In the genomic region with DNA sequence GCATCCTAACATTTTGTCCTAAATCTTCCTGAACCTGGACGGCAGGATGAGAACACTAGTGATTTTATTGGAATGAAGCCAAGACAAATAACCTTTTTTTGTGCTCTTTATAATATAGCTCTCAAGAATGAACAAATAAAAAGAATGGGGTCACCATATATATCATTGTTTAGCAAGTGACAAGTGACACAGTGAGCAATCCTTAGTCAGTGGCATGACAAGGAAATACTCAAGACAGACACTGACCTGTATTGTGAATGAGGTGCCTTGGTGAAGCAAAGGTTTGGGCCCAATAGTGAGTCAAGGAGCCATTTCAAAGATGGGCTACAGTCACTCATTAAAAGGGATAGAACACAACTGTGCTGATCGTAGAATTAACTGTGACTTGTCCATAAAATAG, we compare ENCODE assay signal across 22 cellular contexts. TPM values are rescaled to one million over a fixed set of nuclear protein-coding genes. Genes with fewer than 3 reads are reported as not detected.
"Had no signal": no experiment of that assay in that cellular context is flagged by ENCODE, and none has a peak within 500 bp of the region (broad histone marks: within the 10 kb centered on the region; RNA-seq: fewer than 3 reads in every experiment).

No MANE protein-coding gene starts in this region.

- DNase-seq: foreskin keratinocyte; heart left ventricle; kidney; left cardiac atrium; left lung; mammary epithelial cell; mesendoderm; midbrain; naive thymus-derived CD8-positive, alpha-beta T cell; nephron progenitor cell; nucleus accumbens; stimulated activated CD4-positive, alpha-beta T cell treated with anti-CD3 and anti-CD28 coated beads, Interleukin-12 subunit alpha, Interleukin-12 subunit beta, amount 100 ng/mL, for 4 hours; stimulated activated CD4-positive, alpha-beta T cell treated with anti-CD3 and anti-CD28 coated beads, Interleukin-1b, Interleukin-23, amount 100 ng/mL, for 48 hours; stimulated activated CD4-positive, alpha-beta T cell treated with anti-CD3 and anti-CD28 coated beads, Interleukin-4, amount 100 ng/mL, for 1 hour; stimulated activated CD8-positive, alpha-beta memory T cell treated with anti-CD3 and anti-CD28 coated beads, Interleukin-4, amount 100 ng/mL, for 48 hours; stimulated activated naive CD4-positive, alpha-beta T cell; stimulated activated naive CD8-positive, alpha-beta T cell treated with anti-CD3 and anti-CD28 coated beads, Interleukin-15, amount 100 ng/mL, for 72 hours; transverse colon; upper lobe of right lung; uterus had no signal

- ATAC-seq: foreskin keratinocyte; gastroesophageal sphincter; heart left ventricle; left cardiac atrium; left lung; naive thymus-derived CD8-positive, alpha-beta T cell; sciatic nerve; stimulated activated naive CD8-positive, alpha-beta T cell treated with anti-CD3 and anti-CD28 coated beads, Interleukin-15, amount 100 ng/mL, for 72 hours; upper lobe of right lung had no signal

RNA-seq across cellular contexts. Expression of gene PTGFR, which starts 35.7 kb away (rescaled TPM):
- total RNA-seq: naive thymus-derived CD8-positive, alpha-beta T cell had no signal
